ENCODE assay signal across 19 cellular contexts in the genomic region with DNA sequence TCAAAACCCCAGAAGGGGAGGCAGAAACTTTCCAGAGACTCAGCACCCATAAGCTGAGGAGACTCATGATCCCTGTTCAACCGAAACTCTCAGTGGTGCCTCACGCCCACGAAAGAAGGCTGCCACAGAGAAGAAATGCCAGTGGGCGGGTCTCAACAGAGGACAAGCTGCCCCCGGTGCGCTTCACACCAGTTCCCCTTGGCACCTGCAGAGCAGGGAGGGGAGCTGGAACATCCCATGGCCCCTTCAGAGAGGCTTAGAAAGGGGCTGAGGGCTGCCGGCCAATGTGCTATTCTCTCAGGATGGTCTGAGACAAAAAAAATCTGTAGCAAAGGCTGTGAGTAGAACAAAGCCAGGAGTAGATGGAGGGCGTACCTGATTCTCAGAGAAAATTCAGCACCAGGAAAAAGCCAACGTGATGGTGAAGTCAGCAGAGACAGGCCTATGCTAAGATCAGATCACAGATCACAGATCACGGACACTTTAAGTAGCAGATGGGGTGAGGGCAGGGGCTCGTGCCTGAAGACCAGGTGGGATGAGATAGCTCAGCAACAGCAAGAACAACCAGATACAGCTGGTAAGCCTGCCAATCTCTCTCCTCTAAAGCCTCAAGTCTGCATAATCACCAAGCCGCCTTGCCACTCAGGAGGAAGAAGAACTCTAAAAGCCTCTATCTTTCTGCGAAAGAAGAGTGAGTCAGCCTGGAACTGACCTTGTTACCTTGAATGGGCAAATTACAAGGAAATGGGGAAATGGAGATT.
A peak's percentile ranks its signal among the peaks of the same experiment; 100 is the strongest.
DNase-seq lines count a peak whose midpoint lies in the region; ATAC-seq, FAIRE-seq and TF ChIP-seq lines count a peak whose summit lies in the region.
"Had no signal": no experiment of that assay in that cellular context is flagged by ENCODE, and none has a peak within 500 bp of the region (broad histone marks: within the 10 kb centered on the region; RNA-seq: fewer than 3 reads in every experiment).

No MANE protein-coding gene starts in this region.

- TF ChIP-seq CTCF in K562 (IDR thresholded peaks at IDR 0.05 in 2 of 3, conservative IDR thresholded peaks at IDR 0.05 in 1 of 3; ENCODE audit: insufficient read depth in 2 of 3, low read depth in 1 of 3, low read length in 3 of 3) (no peak), neural progenitor cell (IDR thresholded peaks at IDR 0.05) (no peak), prostate gland (IDR thresholded peaks at IDR 0.05) (no peak), osteoblast (IDR thresholded peaks at IDR 0.05; ENCODE audit: extremely low read depth, low read depth, low read length) (no peak)

- intact Hi-C loops in K562 (cut with micrococcal nuclease), result no loop called here
- intact Hi-C loops in prostate gland (cut with DNase I), result no loop called here

- no peak for TF ChIP-seq EP300 in K562 (IDR thresholded peaks at IDR 0.05; ENCODE audit: low read length)

- no peak overlapping the region; the same call in 2 of the 3 replicates for H3K27ac ChIP-seq in K562 (ENCODE audit: extremely low read depth, low read depth, low read length)
- H3K27ac ChIP-seq in neural progenitor cell, result no peak overlapping the region
- H3K27ac ChIP-seq in prostate gland, result no peak overlapping the region
- H3K27ac ChIP-seq in osteoblast (ENCODE audit: low read depth, low read length), result no peak overlapping the region
- H3K27ac ChIP-seq: PC-9, SK-N-MC had no signal

- no peak overlapping the region for H3K4me3 ChIP-seq in K562
- no peak overlapping the region for H3K4me3 ChIP-seq in neural progenitor cell
- H3K4me3 ChIP-seq in prostate gland, result no peak overlapping the region
- H3K4me3 ChIP-seq in osteoblast (ENCODE audit: insufficient read depth, low read length), result no peak overlapping the region
- H3K4me3 ChIP-seq: PC-9, SK-N-MC had no signal

- no peaks in the 10 kb centered on the region for H3K4me1 Mint-ChIP-seq in activated T-cell treated with anti-CD3 and anti-CD28 coated beads, Interleukin-2, amount 50 U/mL, for 4 hours (ENCODE audit: low read depth)
- peaks cover 9% of the 10 kb centered on the region for H3K4me1 Mint-ChIP-seq in neural progenitor cell
- H3K4me1 Mint-ChIP-seq: CD14-positive monocyte had no signal

- H3K9ac ChIP-seq in K562 (ENCODE audit: insufficient read depth in 1 of 2, low read depth in 2 of 2, low read length in 2 of 2) (peak overlapping the region in 1 of 2 experiments; percentile 7; a peak in 1 of 4 replicates), neural progenitor cell (no peak overlapping the region)

- no TSS peak for BruUV-seq in K562 (replicated peaks; lab: Mats Ljungman, UMichigan)

- H3K27me3 Mint-ChIP-seq in activated T-cell treated with anti-CD3 and anti-CD28 coated beads, Interleukin-2, amount 50 U/mL, for 4 hours (ENCODE audit: low read depth), result no peaks in the 10 kb centered on the region
- H3K27me3 Mint-ChIP-seq in neural progenitor cell (ENCODE audit: insufficient read depth, low read depth), result peaks cover 3% of the 10 kb centered on the region

- no peak overlapping the region for H2AFZ ChIP-seq in K562 (ENCODE audit: low read depth, low read length)
- H2AFZ ChIP-seq in neural progenitor cell (replicated peaks), result no peak overlapping the region
- H2AFZ ChIP-seq in osteoblast (ENCODE audit: low read length), result no peak overlapping the region
- H2AFZ ChIP-seq: PC-9 had no signal

- H3K27ac Mint-ChIP-seq in neural progenitor cell, result no peak overlapping the region
- H3K27ac Mint-ChIP-seq: CD14-positive monocyte had no signal

- H3K9me1 ChIP-seq in K562 (ENCODE audit: control insufficient read depth, insufficient read depth, low read length), result no peaks in the 10 kb centered on the region

- H4K20me1 ChIP-seq in K562 (replicated peaks; ENCODE audit: control insufficient read depth, insufficient read depth, low read length) (no peaks in the 10 kb centered on the region), neural progenitor cell (ENCODE audit: low read depth) (peaks cover 21% of the 10 kb centered on the region), osteoblast (ENCODE audit: insufficient read depth, low read length) (no peaks in the 10 kb centered on the region)

- DNase-seq in activated T-cell treated with anti-CD3 and anti-CD28 coated beads, Interleukin-2, amount 50 U/mL, for 48 hours, result peak; percentile 19 to 25
- DNase-seq in activated T-cell treated with anti-CD3 and anti-CD28 coated beads, Interleukin-2, amount 50 U/mL, for 4 hours, result no peak
- DNase-seq in NCI-H524 (lab: John Stamatoyannopoulos, UW), result peak; percentile 59 to 88
- DNase-seq in K562 (ENCODE audit: extremely low read depth in 1 of 4, low spot score in 3 of 4), result peak in 2 of 4 experiments; percentile 6 to 9
- peak; percentile 18 for DNase-seq in neural progenitor cell (ENCODE audit: low spot score)
- no peak for DNase-seq in iPS-NIHi11 (ENCODE audit: low spot score)
- no peak for DNase-seq in prostate gland (ENCODE audit: low spot score)
- no peak for DNase-seq in osteoblast (ENCODE audit: insufficient read length, low spot score, missing footprints)
- DNase-seq: ACHN, AML-193, COR-L47, NCI-H1048, NCI-H1436 treated with DMSO at 0.1 percent for 48 hours, NCI-H2029 treated with DMSO at 0.1 percent for 48 hours, NCI-H226, PC-9 had no signal

- POLR2A ChIA-PET in K562 (lab: Yijun Ruan, JAX), result no interaction called here

- no peaks in the 10 kb centered on the region for H3K9me3 Mint-ChIP-seq in activated T-cell treated with anti-CD3 and anti-CD28 coated beads, Interleukin-2, amount 50 U/mL, for 4 hours
- no peaks in the 10 kb centered on the region for H3K9me3 Mint-ChIP-seq in neural progenitor cell
- H3K9me3 Mint-ChIP-seq: CD14-positive monocyte had no signal

- TF ChIP-seq POLR2A in K562 (conservative IDR thresholded peaks at IDR 0.05), result no peak
- TF ChIP-seq POLR2A in prostate gland (IDR thresholded peaks at IDR 0.05), result no peak

- H3K9me3 ChIP-seq in K562 (replicated peaks; ENCODE audit: control insufficient read depth, insufficient read depth, low read depth, low read length) (no peaks in the 10 kb centered on the region), neural progenitor cell (ENCODE audit: low read depth) (no peaks in the 10 kb centered on the region), prostate gland (no peaks in the 10 kb centered on the region), osteoblast (ENCODE audit: low read depth, low read length) (no peaks in the 10 kb centered on the region)

- H3K4me3 Mint-ChIP-seq in activated T-cell treated with anti-CD3 and anti-CD28 coated beads, Interleukin-2, amount 50 U/mL, for 4 hours, result no peak overlapping the region
- no peak overlapping the region for H3K4me3 Mint-ChIP-seq in neural progenitor cell
- H3K4me3 Mint-ChIP-seq: CD14-positive monocyte had no signal

- in situ Hi-C loops in K562 (cut with MboI), result no loop called here

- no peak for ATAC-seq in activated T-cell treated with anti-CD3 and anti-CD28 coated beads, Interleukin-2, amount 50 U/mL, for 4 hours
- peak; percentile 49 for ATAC-seq in K562
- ATAC-seq: Right ventricle myocardium inferior had no signal

- H3K36me3 ChIP-seq in K562 (ENCODE audit: control insufficient read depth, insufficient read depth, low read length) (no peaks in the 10 kb centered on the region), neural progenitor cell (no peaks in the 10 kb centered on the region), prostate gland (no peaks in the 10 kb centered on the region), osteoblast (ENCODE audit: insufficient read depth, low read length) (no peaks in the 10 kb centered on the region)

- under 1% methylated on average over 13 of the region's 13 CpGs for WGBS in K562 (ENCODE audit: insufficient coverage, low coverage, missing lambda C conversion rate)
- WGBS in prostate gland, result 81% methylated on average over 13 of the region's 13 CpGs

- H3K4me1 ChIP-seq in K562 (replicated peaks in 1 of 2; ENCODE audit: control insufficient read depth in 2 of 2, insufficient read depth in 2 of 2, low read length in 2 of 2) (no peaks in the 10 kb centered on the region), neural progenitor cell (peaks cover 9% of the 10 kb centered on the region), prostate gland (replicated peaks) (no peaks in the 10 kb centered on the region), osteoblast (ENCODE audit: insufficient read depth, low read length) (no peaks in the 10 kb centered on the region)

- H3K27me3 ChIP-seq in K562 (ENCODE audit: control insufficient read depth in 2 of 2, insufficient read depth in 2 of 2, low read length in 2 of 2) (no peaks in the 10 kb centered on the region), neural progenitor cell (no peaks in the 10 kb centered on the region), prostate gland (replicated peaks; ENCODE audit: insufficient read depth) (no peaks in the 10 kb centered on the region), osteoblast (ENCODE audit: insufficient read depth, low read length) (no peaks in the 10 kb centered on the region)

- peak overlapping the region; percentile 12; the same call in 1 of the 2 replicates for H3K4me2 ChIP-seq in K562 (ENCODE audit: insufficient read depth, low read length)
- H3K4me2 ChIP-seq in neural progenitor cell, result peak overlapping the region; percentile 40
- H3K4me2 ChIP-seq in osteoblast (ENCODE audit: insufficient read depth, low read length), result no peak overlapping the region
- H3K4me2 ChIP-seq: PC-9 had no signal

- no peak for FAIRE-seq in K562 (lab: Jason Lieb, UNC)

- peaks cover 8% of the 10 kb centered on the region for H3F3A ChIP-seq in neural progenitor cell (ENCODE audit: low read depth)

- no peaks in the 10 kb centered on the region for H3K79me2 ChIP-seq in K562 (ENCODE audit: control insufficient read depth, insufficient read depth, low read length)
- no peaks in the 10 kb centered on the region for H3K79me2 ChIP-seq in neural progenitor cell (ENCODE audit: low read depth)
- H3K79me2 ChIP-seq in osteoblast (ENCODE audit: insufficient read depth, low read length), result no peaks in the 10 kb centered on the region

- H3K36me3 Mint-ChIP-seq in activated T-cell treated with anti-CD3 and anti-CD28 coated beads, Interleukin-2, amount 50 U/mL, for 4 hours (ENCODE audit: insufficient read depth), result no peaks in the 10 kb centered on the region
- no peaks in the 10 kb centered on the region for H3K36me3 Mint-ChIP-seq in neural progenitor cell
- H3K36me3 Mint-ChIP-seq: CD14-positive monocyte had no signal

- no peak for TF ChIP-seq RAD21 in K562 (CRISPR knock-in tag; conservative IDR thresholded peaks at IDR 0.05 in 1 of 2, IDR thresholded peaks at IDR 0.05 in 1 of 2)

- CTCF ChIA-PET in K562 (lab: Yijun Ruan, JAX; ENCODE audit: low intra/inter-chr PET ratio), result no interaction called here

TF ChIP-seq in K562, 482 proteins besides CTCF, POLR2A, EP300 and RAD21 (continues in another document):
- TF ChIP-seq STAT5A (IDR thresholded peaks at IDR 0.05; ENCODE audit: borderline replicate concordance, low read length), result no peak
- TF ChIP-seq, protein P1, sequence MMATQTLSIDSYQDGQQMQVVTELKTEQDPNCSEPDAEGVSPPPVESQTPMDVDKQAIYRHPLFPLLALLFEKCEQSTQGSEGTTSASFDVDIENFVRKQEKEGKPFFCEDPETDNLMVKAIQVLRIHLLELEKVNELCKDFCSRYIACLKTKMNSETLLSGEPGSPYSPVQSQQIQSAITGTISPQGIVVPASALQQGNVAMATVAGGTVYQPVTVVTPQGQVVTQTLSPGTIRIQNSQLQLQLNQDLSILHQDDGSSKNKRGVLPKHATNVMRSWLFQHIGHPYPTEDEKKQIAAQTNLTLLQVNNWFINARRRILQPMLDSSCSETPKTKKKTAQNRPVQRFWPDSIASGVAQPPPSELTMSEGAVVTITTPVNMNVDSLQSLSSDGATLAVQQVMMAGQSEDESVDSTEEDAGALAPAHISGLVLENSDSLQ (IDR thresholded peaks at IDR 0.05), result peak; percentile 44; the same call in 1 of the 2 replicates

Comparison
In these comparisons a context has a peak if more than half of its experiments do, and no peak if none do; other contexts are left out.
1. DNase-seq: peak in activated T-cell treated with anti-CD3 and anti-CD28 coated beads, Interleukin-2, amount 50 U/mL, for 48 hours (2 of 2), NCI-H524 (2 of 2) and neural progenitor cell (single experiment); none in activated T-cell treated with anti-CD3 and anti-CD28 coated beads, Interleukin-2, amount 50 U/mL, for 4 hours (single experiment), iPS-NIHi11 (single experiment), prostate gland (single experiment) and osteoblast (single experiment).